1 cellular context compared by ENCODE assay signal in the genomic region with DNA sequence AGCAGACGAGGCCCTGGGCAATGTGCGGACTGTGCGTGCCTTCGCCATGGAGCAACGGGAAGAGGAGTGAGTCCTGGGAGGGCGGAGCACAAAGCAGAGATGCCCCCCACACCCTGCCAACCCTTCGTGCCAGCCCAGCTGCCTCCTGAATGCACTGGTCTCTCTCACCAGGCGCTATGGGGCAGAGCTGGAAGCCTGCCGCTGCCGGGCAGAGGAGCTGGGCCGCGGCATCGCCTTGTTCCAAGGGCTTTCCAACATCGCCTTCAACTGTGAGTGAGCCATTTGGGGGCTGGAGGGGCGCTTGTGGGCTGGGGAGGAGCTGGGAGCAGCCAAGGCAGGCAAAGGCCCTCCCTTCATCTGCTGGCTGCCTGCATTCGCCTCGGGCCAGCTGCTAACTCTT.
A peak's percentile ranks its signal among the peaks of the same experiment; 100 is the strongest.
TF ChIP-seq lines count a peak whose summit lies in the region.

No MANE protein-coding gene starts in this region.

TF ChIP-seq in HEK293, 187 proteins besides CTCF, POLR2A, EP300 and RAD21:
- no peak for TF ChIP-seq ZNF132 (tag by site-specific recombination; IDR thresholded peaks at IDR 0.05; ENCODE audit: borderline replicate concordance)
- peak; percentile 29; the same call in 1 of the 2 replicates for TF ChIP-seq ZNF341 (tag by site-specific recombination; IDR thresholded peaks at IDR 0.05; ENCODE audit: low read depth)
TF ChIP-seq in HEK293: peak in this region for 1.
